In the genomic region with DNA sequence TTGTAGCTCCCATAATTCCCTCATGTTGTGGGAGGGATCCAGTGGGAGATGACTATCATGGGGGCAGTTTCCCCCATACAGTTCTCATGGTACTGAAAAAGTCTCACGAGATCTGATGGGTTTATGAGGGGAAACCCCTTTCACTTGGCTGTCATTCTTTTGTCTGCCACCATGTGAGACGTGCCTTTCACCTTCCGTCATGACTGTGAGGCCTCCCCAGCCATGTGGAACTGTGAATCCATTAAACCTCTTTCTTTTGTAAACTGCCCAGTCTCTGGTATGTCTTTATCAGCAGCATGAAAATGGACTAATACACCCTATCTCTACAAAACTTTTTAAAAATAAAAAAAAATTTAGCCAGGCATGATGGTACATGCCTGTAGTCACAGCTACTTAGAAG, we compare ENCODE assay signal across 21 cellular contexts. TPM values are rescaled to one million over a fixed set of nuclear protein-coding genes. Genes with fewer than 3 reads are reported as not detected.
DNase-seq lines count a peak whose midpoint lies in the region; ATAC-seq, FAIRE-seq and TF ChIP-seq lines count a peak whose summit lies in the region.
"Had no signal": no experiment of that assay in that cellular context is flagged by ENCODE, and none has a peak within 500 bp of the region (broad histone marks: within the 10 kb centered on the region; RNA-seq: fewer than 3 reads in every experiment).

No MANE protein-coding gene starts in this region.

- BruUV-seq in K562 (replicated peaks; lab: Mats Ljungman, UMichigan), result no TSS peak

- H3K4me1 ChIP-seq in K562 (replicated peaks in 1 of 2; ENCODE audit: control insufficient read depth in 2 of 2, insufficient read depth in 2 of 2, low read length in 2 of 2) (peaks cover 0 to 6% of the 10 kb centered on the region in 2 experiments; a peak in 3 of 5 replicates), kidney (ENCODE audit: control insufficient read depth in 1 of 2, insufficient read depth in 1 of 2, low read depth in 1 of 2, low read length in 2 of 2) (no peaks in the 10 kb centered on the region)
- H3K4me1 ChIP-seq: Caco-2 had no signal

- no peak overlapping the region for H3K4me3 Mint-ChIP-seq in activated CD4-positive, alpha-beta T cell treated with anti-CD3 and anti-CD28 coated beads for 36 hours
- H3K4me3 Mint-ChIP-seq in activated CD4-positive, alpha-beta T cell treated with anti-CD3 and anti-CD28 coated beads, Interleukin-2, amount 10 ng/mL, durations not matched to agents 7 days and 5 days, result no peak overlapping the region
- no peak overlapping the region for H3K4me3 Mint-ChIP-seq in activated naive CD4-positive, alpha-beta T cell treated with anti-CD3 and anti-CD28 coated beads for 36 hours
- no peak overlapping the region for H3K4me3 Mint-ChIP-seq in activated naive CD4-positive, alpha-beta T cell treated with anti-CD3 and anti-CD28 coated beads, Interleukin-2, amount 10 ng/mL, durations not matched to agents 7 days and 5 days
- H3K4me3 Mint-ChIP-seq: B cell; CD4-positive, CD25-positive, alpha-beta regulatory T cell; CD8-positive, alpha-beta T cell; GM23338; H9 had no signal

- no peak for TF ChIP-seq RAD21 in K562 (CRISPR knock-in tag; conservative IDR thresholded peaks at IDR 0.05 in 1 of 2, IDR thresholded peaks at IDR 0.05 in 1 of 2)

- no peaks in the 10 kb centered on the region for H3K79me2 ChIP-seq in K562 (ENCODE audit: control insufficient read depth, insufficient read depth, low read length)

- no peaks in the 10 kb centered on the region for H3K36me3 Mint-ChIP-seq in activated CD4-positive, alpha-beta T cell treated with anti-CD3 and anti-CD28 coated beads for 36 hours (ENCODE audit: low read depth)
- no peaks in the 10 kb centered on the region for H3K36me3 Mint-ChIP-seq in activated CD4-positive, alpha-beta T cell treated with anti-CD3 and anti-CD28 coated beads, Interleukin-2, amount 10 ng/mL, durations not matched to agents 7 days and 5 days (ENCODE audit: low read depth)
- H3K36me3 Mint-ChIP-seq in activated naive CD4-positive, alpha-beta T cell treated with anti-CD3 and anti-CD28 coated beads for 36 hours (ENCODE audit: low read depth), result no peaks in the 10 kb centered on the region
- H3K36me3 Mint-ChIP-seq in activated naive CD4-positive, alpha-beta T cell treated with anti-CD3 and anti-CD28 coated beads, Interleukin-2, amount 10 ng/mL, durations not matched to agents 7 days and 5 days, result no peaks in the 10 kb centered on the region
- H3K36me3 Mint-ChIP-seq: CD4-positive, CD25-positive, alpha-beta regulatory T cell; CD8-positive, alpha-beta T cell had no signal

- H3K4me3 ChIP-seq in K562, result no peak overlapping the region
- no peak overlapping the region for H3K4me3 ChIP-seq in kidney (ENCODE audit: low read length in 2 of 2)
- H3K4me3 ChIP-seq: BLaER1, GM23338 had no signal

- TF ChIP-seq POLR2A in K562 (conservative IDR thresholded peaks at IDR 0.05), result no peak

- no peak for TF ChIP-seq EP300 in K562 (IDR thresholded peaks at IDR 0.05; ENCODE audit: low read length)

- peaks cover 10 to 44% of the 10 kb centered on the region in 2 experiments; a peak in 4 of 5 replicates for H3K27me3 ChIP-seq in K562 (ENCODE audit: control insufficient read depth in 2 of 2, insufficient read depth in 2 of 2, low read length in 2 of 2)

- 21% methylated on average over 3 of the region's 3 CpGs for WGBS in K562 (ENCODE audit: insufficient coverage, low coverage, missing lambda C conversion rate)

- H3K9me1 ChIP-seq in K562 (ENCODE audit: control insufficient read depth, insufficient read depth, low read length), result peaks cover 3% of the 10 kb centered on the region

- ATAC-seq in activated CD4-positive, alpha-beta T cell treated with anti-CD3 and anti-CD28 coated beads for 36 hours, result peak; percentile 31
- ATAC-seq in K562, result no peak
- ATAC-seq: CD8-positive, alpha-beta T cell; GM23338 had no signal

- no peak overlapping the region for H3K4me2 ChIP-seq in K562 (ENCODE audit: insufficient read depth, low read length)
- H3K4me2 ChIP-seq: GM23338 had no signal

- no peaks in the 10 kb centered on the region for H4K20me1 ChIP-seq in K562 (replicated peaks; ENCODE audit: control insufficient read depth, insufficient read depth, low read length)
- H4K20me1 ChIP-seq: BLaER1 had no signal

- H3K27ac Mint-ChIP-seq in activated CD4-positive, alpha-beta T cell treated with anti-CD3 and anti-CD28 coated beads for 36 hours, result no peak overlapping the region
- no peak overlapping the region for H3K27ac Mint-ChIP-seq in activated CD4-positive, alpha-beta T cell treated with anti-CD3 and anti-CD28 coated beads, Interleukin-2, amount 10 ng/mL, durations not matched to agents 7 days and 5 days
- no peak overlapping the region for H3K27ac Mint-ChIP-seq in activated naive CD4-positive, alpha-beta T cell treated with anti-CD3 and anti-CD28 coated beads for 36 hours
- no peak overlapping the region for H3K27ac Mint-ChIP-seq in activated naive CD4-positive, alpha-beta T cell treated with anti-CD3 and anti-CD28 coated beads, Interleukin-2, amount 10 ng/mL, durations not matched to agents 7 days and 5 days
- H3K27ac Mint-ChIP-seq: B cell; CD4-positive, CD25-positive, alpha-beta regulatory T cell; CD8-positive, alpha-beta T cell; GM23338; H9 had no signal

- no peak for TF ChIP-seq CTCF in K562 (IDR thresholded peaks at IDR 0.05 in 2 of 3, conservative IDR thresholded peaks at IDR 0.05 in 1 of 3; ENCODE audit: insufficient read depth in 2 of 3, low read depth in 1 of 3, low read length in 3 of 3)
- no peak for TF ChIP-seq CTCF in GM13977 (IDR thresholded peaks at IDR 0.05; ENCODE audit: extremely low read depth, insufficient read depth, missing control alignments)
- TF ChIP-seq CTCF in kidney (IDR thresholded peaks at IDR 0.05; ENCODE audit: borderline replicate concordance, extremely low read depth, insufficient read depth), result no peak

- H3K9me3 Mint-ChIP-seq in activated CD4-positive, alpha-beta T cell treated with anti-CD3 and anti-CD28 coated beads for 36 hours (ENCODE audit: low read depth), result no peaks in the 10 kb centered on the region
- H3K9me3 Mint-ChIP-seq in activated CD4-positive, alpha-beta T cell treated with anti-CD3 and anti-CD28 coated beads, Interleukin-2, amount 10 ng/mL, durations not matched to agents 7 days and 5 days, result no peaks in the 10 kb centered on the region
- H3K9me3 Mint-ChIP-seq in activated naive CD4-positive, alpha-beta T cell treated with anti-CD3 and anti-CD28 coated beads for 36 hours, result no peaks in the 10 kb centered on the region
- no peaks in the 10 kb centered on the region for H3K9me3 Mint-ChIP-seq in activated naive CD4-positive, alpha-beta T cell treated with anti-CD3 and anti-CD28 coated beads, Interleukin-2, amount 10 ng/mL, durations not matched to agents 7 days and 5 days
- H3K9me3 Mint-ChIP-seq: CD8-positive, alpha-beta T cell; GM23338; H9 had no signal

- peaks cover 15% of the 10 kb centered on the region for H3K27me3 Mint-ChIP-seq in activated CD4-positive, alpha-beta T cell treated with anti-CD3 and anti-CD28 coated beads for 36 hours
- peaks cover 29% of the 10 kb centered on the region for H3K27me3 Mint-ChIP-seq in activated CD4-positive, alpha-beta T cell treated with anti-CD3 and anti-CD28 coated beads, Interleukin-2, amount 10 ng/mL, durations not matched to agents 7 days and 5 days
- peaks cover 16% of the 10 kb centered on the region for H3K27me3 Mint-ChIP-seq in activated naive CD4-positive, alpha-beta T cell treated with anti-CD3 and anti-CD28 coated beads for 36 hours (ENCODE audit: low read depth)
- peaks cover 55% of the 10 kb centered on the region for H3K27me3 Mint-ChIP-seq in activated naive CD4-positive, alpha-beta T cell treated with anti-CD3 and anti-CD28 coated beads, Interleukin-2, amount 10 ng/mL, durations not matched to agents 7 days and 5 days

- H2AFZ ChIP-seq in K562 (ENCODE audit: low read depth, low read length), result no peak overlapping the region
- H2AFZ ChIP-seq: GM23338 had no signal

- CTCF ChIA-PET in activated CD4-positive, alpha-beta T cell treated with anti-CD3 and anti-CD28 coated beads for 36 hours (lab: Charles Lee), result interaction anchor here (1.3 to 1.5 kb wide), 2 partner anchors 11 to 63 kb away, joined by 3 read pairs; no protein-coding TSS in a partner anchor
- CTCF ChIA-PET in activated CD4-positive, alpha-beta T cell treated with anti-CD3 and anti-CD28 coated beads, Interleukin-2, amount 10 ng/mL, durations not matched to agents 7 days and 5 days (lab: Charles Lee), result interaction anchor here (0.8 to 1.6 kb wide), 6 partner anchors 9 to 253 kb away, joined by 3 to 4 read pairs (median 3); partner anchors contain the start of gene ACLY
- CTCF ChIA-PET in activated naive CD4-positive, alpha-beta T cell treated with anti-CD3 and anti-CD28 coated beads for 36 hours (lab: Charles Lee), result interaction anchor here (0.9 to 1.5 kb wide), 3 partner anchors 11 to 93 kb away, joined by 3 to 8 read pairs (median 5); no protein-coding TSS in a partner anchor
- CTCF ChIA-PET in activated naive CD4-positive, alpha-beta T cell treated with anti-CD3 and anti-CD28 coated beads, Interleukin-2, amount 10 ng/mL, durations not matched to agents 7 days and 5 days (lab: Charles Lee), result no interaction called here
- CTCF ChIA-PET in K562 (lab: Yijun Ruan, JAX; ENCODE audit: low intra/inter-chr PET ratio), result no interaction called here

- intact Hi-C loops in activated CD4-positive, alpha-beta T cell treated with anti-CD3 and anti-CD28 coated beads for 36 hours (cut with DNase I, micrococcal nuclease), result no loop called here
- intact Hi-C loops in activated naive CD4-positive, alpha-beta T cell treated with anti-CD3 and anti-CD28 coated beads for 36 hours (cut with micrococcal nuclease), result no loop called here
- intact Hi-C loops in K562 (cut with micrococcal nuclease), result no loop called here
- intact Hi-C loops in kidney (cut with DNase I), result no loop called here

- in situ Hi-C loops in K562 (cut with MboI), result no loop called here
- in situ Hi-C loops in GM13977 (cut with MboI; ENCODE audit: low pct_unique_long_range_greater_than_20kb, low sequenced_read_pairs, unreplicated experiment), result no loop called here

- DNase-seq in activated CD4-positive, alpha-beta T cell treated with anti-CD3 and anti-CD28 coated beads for 36 hours, result no peak
- DNase-seq in activated CD4-positive, alpha-beta T cell treated with anti-CD3 and anti-CD28 coated beads, Interleukin-2, amount 10 ng/mL, durations not matched to agents 7 days and 5 days, result no peak
- DNase-seq in activated naive CD4-positive, alpha-beta T cell treated with anti-CD3 and anti-CD28 coated beads for 36 hours, result peak; percentile 24
- no peak for DNase-seq in activated naive CD4-positive, alpha-beta T cell treated with anti-CD3 and anti-CD28 coated beads, Interleukin-2, amount 10 ng/mL, durations not matched to agents 7 days and 5 days
- no peak for DNase-seq in K562 (ENCODE audit: extremely low read depth in 1 of 4, low spot score in 3 of 4)
- no peak for DNase-seq in GM13977 (ENCODE audit: low spot score)
- no peak for DNase-seq in kidney
- DNase-seq: Caco-2; CD4-positive, CD25-positive, alpha-beta regulatory T cell; CD8-positive, alpha-beta T cell; DND-41; H9 had no signal

- H3K9me3 ChIP-seq in K562 (replicated peaks; ENCODE audit: control insufficient read depth, insufficient read depth, low read depth, low read length) (no peaks in the 10 kb centered on the region), kidney (ENCODE audit: control insufficient read depth in 1 of 2, low read length in 2 of 2) (no peaks in the 10 kb centered on the region)
- H3K9me3 ChIP-seq: BLaER1, Caco-2 had no signal

- H3K9ac ChIP-seq in K562 (ENCODE audit: insufficient read depth in 1 of 2, low read depth in 2 of 2, low read length in 2 of 2) (no peak overlapping the region), kidney (ENCODE audit: low read length in 2 of 2) (no peak overlapping the region)
- H3K9ac ChIP-seq: BLaER1 had no signal

- H3K27ac ChIP-seq in K562 (ENCODE audit: extremely low read depth, low read depth, low read length) (no peak overlapping the region), kidney (ENCODE audit: low read depth in 2 of 2, low read length in 2 of 2) (no peak overlapping the region)
- H3K27ac ChIP-seq: 22Rv1, BLaER1, C4-2B had no signal

- H3K36me3 ChIP-seq in K562 (ENCODE audit: control insufficient read depth, insufficient read depth, low read length) (no peaks in the 10 kb centered on the region), kidney (ENCODE audit: control insufficient read depth in 1 of 2, insufficient read depth in 2 of 2, low read length in 2 of 2) (no peaks in the 10 kb centered on the region)
- H3K36me3 ChIP-seq: BLaER1 had no signal

- POLR2A ChIA-PET in activated CD4-positive, alpha-beta T cell treated with anti-CD3 and anti-CD28 coated beads for 36 hours (lab: Charles Lee), result no interaction called here
- POLR2A ChIA-PET in activated CD4-positive, alpha-beta T cell treated with anti-CD3 and anti-CD28 coated beads, Interleukin-2, amount 10 ng/mL, durations not matched to agents 7 days and 5 days (lab: Charles Lee), result no interaction called here
- POLR2A ChIA-PET in K562 (lab: Yijun Ruan, JAX), result interaction anchor here (1.0 to 1.7 kb wide), 2 partner anchors 30 to 36 kb away, joined by 4 read pairs; partner anchors contain the start of gene NKIRAS2

- H3K4me1 Mint-ChIP-seq in activated CD4-positive, alpha-beta T cell treated with anti-CD3 and anti-CD28 coated beads for 36 hours, result peaks cover 3% of the 10 kb centered on the region
- peaks cover 5% of the 10 kb centered on the region for H3K4me1 Mint-ChIP-seq in activated CD4-positive, alpha-beta T cell treated with anti-CD3 and anti-CD28 coated beads, Interleukin-2, amount 10 ng/mL, durations not matched to agents 7 days and 5 days
- peaks cover 3% of the 10 kb centered on the region for H3K4me1 Mint-ChIP-seq in activated naive CD4-positive, alpha-beta T cell treated with anti-CD3 and anti-CD28 coated beads for 36 hours (ENCODE audit: low read depth)
- peaks cover 5% of the 10 kb centered on the region for H3K4me1 Mint-ChIP-seq in activated naive CD4-positive, alpha-beta T cell treated with anti-CD3 and anti-CD28 coated beads, Interleukin-2, amount 10 ng/mL, durations not matched to agents 7 days and 5 days
- H3K4me1 Mint-ChIP-seq: B cell had no signal

- FAIRE-seq in K562 (lab: Jason Lieb, UNC), result no peak
- no peak for FAIRE-seq in kidney (lab: Jason Lieb, UNC)
- FAIRE-seq: A204.1, G401.6, GM18507 had no signal

RNA-seq across cellular contexts. Expression of gene C17orf113, which starts 6.2 kb away (rescaled TPM):
- total RNA-seq in activated CD4-positive, alpha-beta T cell treated with anti-CD3 and anti-CD28 coated beads for 36 hours, result under 1 TPM; 0.19 to 0.32 TPM
- under 1 TPM in 1 of 2 experiments, not detected in 1; 0.04 TPM for total RNA-seq in activated CD4-positive, alpha-beta T cell treated with anti-CD3 and anti-CD28 coated beads, Interleukin-2, amount 10 ng/mL, durations not matched to agents 7 days and 5 days
- under 1 TPM; 0.20 to 0.31 TPM for total RNA-seq in activated naive CD4-positive, alpha-beta T cell treated with anti-CD3 and anti-CD28 coated beads for 36 hours
- total RNA-seq in K562 (2011; cell fraction: chromatin; rRNA removed; ENCODE audit: low replicate concordance), result 0.88 and 2.5 TPM in 2 replicates
- 1.8 and 2.0 TPM in 2 replicates for total RNA-seq in K562 (2011; cell fraction: nucleolus; rRNA removed)
- total RNA-seq in K562 (2011; cell fraction: nucleoplasm; rRNA removed), result 0.95 and 1.2 TPM in 2 replicates
- 0.78 and 0.86 TPM in 2 replicates for total RNA-seq in K562 (2014; rRNA removed)
- 0.22 and 0.29 TPM in 2 replicates for total RNA-seq in K562 (2014; rRNA removed; fragmentation: Illumina TruSeq; extraction: Trizol)
- total RNA-seq in K562 (2015; rRNA removed; fragmentation: Illumina TruSeq; extraction: Trizol), result 0.29 and 0.34 TPM in 2 replicates
- total RNA-seq in K562 (2021), result 1.1 and 1.2 TPM in 2 replicates
- 0.49 and 0.55 TPM in 2 replicates for polyA plus RNA-seq in K562 (2011; rRNA removed)
- polyA plus RNA-seq in K562 (2011; cell fraction: cytosol; rRNA removed), result 0.56 and 0.91 TPM in 2 replicates
- polyA plus RNA-seq in K562 (2011; cell fraction: nucleus; rRNA removed), result 0.65 and 1.1 TPM in 2 replicates
- polyA plus RNA-seq in K562 (2012), result 0.86 and 1.8 TPM in 2 replicates
- 0.31 and 0.61 TPM in 2 replicates for polyA plus RNA-seq in K562 (2014; fragmentation: Illumina TruSeq; extraction: Trizol)
- under 1 TPM; 0.10 to 0.17 TPM for polyA plus RNA-seq in K562 (2014; fragmentation: Nextera tagmentation; extraction: Ambion mirVana)
- 0.38 and 0.71 TPM in 2 replicates for polyA plus RNA-seq in K562 (2014; rRNA removed)
- 0.09 and 0.35 TPM in 2 replicates for polyA minus RNA-seq in K562 (2011; rRNA and poly(A)+ RNA removed)
- 0.64 and 0.67 TPM in 2 replicates for polyA minus RNA-seq in K562 (2011; cell fraction: cytosol; rRNA and poly(A)+ RNA removed)
- polyA minus RNA-seq in K562 (2011; cell fraction: nucleus; rRNA and poly(A)+ RNA removed), result 0.22 and 0.27 TPM in 2 replicates
- 3.8 TPM for total RNA-seq in kidney
- 1.1 TPM for polyA plus RNA-seq in kidney (ENCODE audit: insufficient read depth, low read depth, low replicate concordance)

RNA-seq across cellular contexts. Expression of gene NKIRAS2, which starts 36.7 kb away (rescaled TPM):
- 10 to 100 TPM; 16.3 to 17.2 TPM for total RNA-seq in activated CD4-positive, alpha-beta T cell treated with anti-CD3 and anti-CD28 coated beads for 36 hours
- 10 to 100 TPM; 23.3 to 25.5 TPM for total RNA-seq in activated CD4-positive, alpha-beta T cell treated with anti-CD3 and anti-CD28 coated beads, Interleukin-2, amount 10 ng/mL, durations not matched to agents 7 days and 5 days
- 10 to 100 TPM; 12.4 to 13.2 TPM for total RNA-seq in activated naive CD4-positive, alpha-beta T cell treated with anti-CD3 and anti-CD28 coated beads for 36 hours
- 17.2 and 40.4 TPM in 2 replicates for total RNA-seq in K562 (2011; cell fraction: chromatin; rRNA removed; ENCODE audit: low replicate concordance)
- total RNA-seq in K562 (2011; cell fraction: nucleolus; rRNA removed), result 28.6 and 34.4 TPM in 2 replicates
- total RNA-seq in K562 (2011; cell fraction: nucleoplasm; rRNA removed), result 33.1 and 41.8 TPM in 2 replicates
- 64.6 and 66.9 TPM in 2 replicates for total RNA-seq in K562 (2014; rRNA removed)
- 17.9 and 18.7 TPM in 2 replicates for total RNA-seq in K562 (2014; rRNA removed; fragmentation: Illumina TruSeq; extraction: Trizol)
- total RNA-seq in K562 (2015; rRNA removed; fragmentation: Illumina TruSeq; extraction: Trizol), result 22.1 and 23.1 TPM in 2 replicates
- total RNA-seq in K562 (2021), result 37.8 and 45.5 TPM in 2 replicates
- 29.8 and 36.2 TPM in 2 replicates for polyA plus RNA-seq in K562 (2011; rRNA removed)
- polyA plus RNA-seq in K562 (2011; cell fraction: cytosol; rRNA removed), result 39.9 and 51.1 TPM in 2 replicates
- polyA plus RNA-seq in K562 (2011; cell fraction: nucleus; rRNA removed), result 23.3 and 30.8 TPM in 2 replicates
- polyA plus RNA-seq in K562 (2012), result 35.4 and 103 TPM in 2 replicates
- 60.7 and 65.5 TPM in 2 replicates for polyA plus RNA-seq in K562 (2014; fragmentation: Illumina TruSeq; extraction: Trizol)
- 10 to 100 TPM; 10.1 to 14.6 TPM for polyA plus RNA-seq in K562 (2014; fragmentation: Nextera tagmentation; extraction: Ambion mirVana)
- 58.7 and 68.6 TPM in 2 replicates for polyA plus RNA-seq in K562 (2014; rRNA removed)
- 18.3 and 23.9 TPM in 2 replicates for polyA minus RNA-seq in K562 (2011; rRNA and poly(A)+ RNA removed)
- 18.9 and 19.3 TPM in 2 replicates for polyA minus RNA-seq in K562 (2011; cell fraction: cytosol; rRNA and poly(A)+ RNA removed)
- 10.6 and 14.3 TPM in 2 replicates for polyA minus RNA-seq in K562 (2011; cell fraction: nucleus; rRNA and poly(A)+ RNA removed)
- total RNA-seq in kidney, result 26.8 TPM
- 21.2 TPM for polyA plus RNA-seq in kidney (ENCODE audit: insufficient read depth, low read depth, low replicate concordance)

RNA-seq across cellular contexts. Expression of gene DNAJC7, which starts 39.4 kb away (rescaled TPM):
- 10 to 100 TPM; 86.6 to 94.8 TPM for total RNA-seq in activated CD4-positive, alpha-beta T cell treated with anti-CD3 and anti-CD28 coated beads for 36 hours
- 10 to 100 TPM; 93.3 to 94.8 TPM for total RNA-seq in activated CD4-positive, alpha-beta T cell treated with anti-CD3 and anti-CD28 coated beads, Interleukin-2, amount 10 ng/mL, durations not matched to agents 7 days and 5 days
- 10 to 100 TPM; 74.5 to 76.3 TPM for total RNA-seq in activated naive CD4-positive, alpha-beta T cell treated with anti-CD3 and anti-CD28 coated beads for 36 hours
- total RNA-seq in K562 (2011; cell fraction: chromatin; rRNA removed; ENCODE audit: low replicate concordance), result 180 and 244 TPM in 2 replicates
- total RNA-seq in K562 (2011; cell fraction: nucleolus; rRNA removed), result 111 and 117 TPM in 2 replicates
- total RNA-seq in K562 (2011; cell fraction: nucleoplasm; rRNA removed), result 168 and 236 TPM in 2 replicates
- total RNA-seq in K562 (2014; rRNA removed), result 145 and 157 TPM in 2 replicates
- 262 and 288 TPM in 2 replicates for total RNA-seq in K562 (2014; rRNA removed; fragmentation: Illumina TruSeq; extraction: Trizol)
- total RNA-seq in K562 (2015; rRNA removed; fragmentation: Illumina TruSeq; extraction: Trizol), result 191 and 206 TPM in 2 replicates
- total RNA-seq in K562 (2021), result 149 and 153 TPM in 2 replicates
- 75.6 and 120 TPM in 2 replicates for polyA plus RNA-seq in K562 (2011; rRNA removed)
- 29.9 and 31.1 TPM in 2 replicates for polyA plus RNA-seq in K562 (2011; cell fraction: cytosol; rRNA removed)
- 49.5 and 50.7 TPM in 2 replicates for polyA plus RNA-seq in K562 (2011; cell fraction: nucleus; rRNA removed)
- 172 and 176 TPM in 2 replicates for polyA plus RNA-seq in K562 (2012)
- polyA plus RNA-seq in K562 (2014; fragmentation: Illumina TruSeq; extraction: Trizol), result 206 and 239 TPM in 2 replicates
- 10 to 100 TPM; 85.8 to 94.3 TPM for polyA plus RNA-seq in K562 (2014; fragmentation: Nextera tagmentation; extraction: Ambion mirVana)
- 148 and 173 TPM in 2 replicates for polyA plus RNA-seq in K562 (2014; rRNA removed)
- polyA minus RNA-seq in K562 (2011; rRNA and poly(A)+ RNA removed), result 82.6 and 112 TPM in 2 replicates
- polyA minus RNA-seq in K562 (2011; cell fraction: cytosol; rRNA and poly(A)+ RNA removed), result 46.2 and 60.0 TPM in 2 replicates
- 49.0 and 75.2 TPM in 2 replicates for polyA minus RNA-seq in K562 (2011; cell fraction: nucleus; rRNA and poly(A)+ RNA removed)
- 88.1 TPM for total RNA-seq in kidney
- polyA plus RNA-seq in kidney (ENCODE audit: insufficient read depth, low read depth, low replicate concordance), result 141 TPM

RNA-seq across cellular contexts. Expression of gene ZNF385C, which starts 41.6 kb away (rescaled TPM):
- under 1 TPM; 0.23 to 0.30 TPM for total RNA-seq in activated CD4-positive, alpha-beta T cell treated with anti-CD3 and anti-CD28 coated beads for 36 hours
- not detected for total RNA-seq in activated CD4-positive, alpha-beta T cell treated with anti-CD3 and anti-CD28 coated beads, Interleukin-2, amount 10 ng/mL, durations not matched to agents 7 days and 5 days
- total RNA-seq in activated naive CD4-positive, alpha-beta T cell treated with anti-CD3 and anti-CD28 coated beads for 36 hours, result under 1 TPM; 0.36 to 0.77 TPM
- total RNA-seq in K562 (2011; cell fraction: chromatin; rRNA removed; ENCODE audit: low replicate concordance), result 0.44 and 0.86 TPM in 2 replicates
- total RNA-seq in K562 (2011; cell fraction: nucleolus; rRNA removed), result 0.79 and 0.83 TPM in 2 replicates
- 0.73 and 1.5 TPM in 2 replicates for total RNA-seq in K562 (2011; cell fraction: nucleoplasm; rRNA removed)
- total RNA-seq in K562 (2014; rRNA removed), result 0.20 TPM in 1 of 2 replicates, not detected in the other
- 0.16 and 0.25 TPM in 2 replicates for total RNA-seq in K562 (2014; rRNA removed; fragmentation: Illumina TruSeq; extraction: Trizol)
- total RNA-seq in K562 (2015; rRNA removed; fragmentation: Illumina TruSeq; extraction: Trizol), result 0.08 and 0.11 TPM in 2 replicates
- 0.22 and 0.34 TPM in 2 replicates for total RNA-seq in K562 (2021)
- polyA plus RNA-seq in K562 (2011; rRNA removed), result 0.35 and 0.42 TPM in 2 replicates
- polyA plus RNA-seq in K562 (2011; cell fraction: cytosol; rRNA removed), result 0.48 and 0.63 TPM in 2 replicates
- polyA plus RNA-seq in K562 (2011; cell fraction: nucleus; rRNA removed), result 0.80 and 0.84 TPM in 2 replicates
- polyA plus RNA-seq in K562 (2012), result 0.25 and 1.9 TPM in 2 replicates
- 0.28 and 0.29 TPM in 2 replicates for polyA plus RNA-seq in K562 (2014; fragmentation: Illumina TruSeq; extraction: Trizol)
- under 1 TPM; 0.03 to 0.04 TPM for polyA plus RNA-seq in K562 (2014; fragmentation: Nextera tagmentation; extraction: Ambion mirVana)
- 0.15 and 0.74 TPM in 2 replicates for polyA plus RNA-seq in K562 (2014; rRNA removed)
- polyA minus RNA-seq in K562 (2011; rRNA and poly(A)+ RNA removed), result 0.11 and 0.18 TPM in 2 replicates
- not detected in 2 replicates for polyA minus RNA-seq in K562 (2011; cell fraction: cytosol; rRNA and poly(A)+ RNA removed)
- not detected in 2 replicates for polyA minus RNA-seq in K562 (2011; cell fraction: nucleus; rRNA and poly(A)+ RNA removed)
- total RNA-seq in kidney, result 1.2 TPM
- 1.1 TPM for polyA plus RNA-seq in kidney (ENCODE audit: insufficient read depth, low read depth, low replicate concordance)
- total RNA-seq: CD4-positive, CD25-positive, alpha-beta regulatory T cell had no signal
- polyA plus RNA-seq: AG04450 had no signal

RNA-seq across cellular contexts. Expression of gene DHX58, which starts 55.9 kb away (rescaled TPM):
- total RNA-seq in activated CD4-positive, alpha-beta T cell treated with anti-CD3 and anti-CD28 coated beads for 36 hours, result 10 to 100 TPM; 23.8 to 31.1 TPM
- 10 to 100 TPM; 52.4 to 54.3 TPM for total RNA-seq in activated CD4-positive, alpha-beta T cell treated with anti-CD3 and anti-CD28 coated beads, Interleukin-2, amount 10 ng/mL, durations not matched to agents 7 days and 5 days
- total RNA-seq in activated naive CD4-positive, alpha-beta T cell treated with anti-CD3 and anti-CD28 coated beads for 36 hours, result 10 to 100 TPM; 44.4 to 46.3 TPM
- 6.6 and 9.3 TPM in 2 replicates for total RNA-seq in K562 (2011; cell fraction: chromatin; rRNA removed; ENCODE audit: low replicate concordance)
- total RNA-seq in K562 (2011; cell fraction: nucleolus; rRNA removed), result 4.5 and 5.7 TPM in 2 replicates
- total RNA-seq in K562 (2011; cell fraction: nucleoplasm; rRNA removed), result 5.0 and 5.1 TPM in 2 replicates
- total RNA-seq in K562 (2014; rRNA removed) (1.5 and 3.0 TPM in 2 replicates), K562 (2014; rRNA removed; fragmentation: Illumina TruSeq; extraction: Trizol) (0.51 and 0.76 TPM in 2 replicates), K562 (2015; rRNA removed; fragmentation: Illumina TruSeq; extraction: Trizol) (1.1 and 1.2 TPM in 2 replicates), K562 (2021) (1.7 and 2.3 TPM in 2 replicates), kidney (27.5 TPM)
- polyA plus RNA-seq in K562 (2011; rRNA removed) (1.6 and 3.5 TPM in 2 replicates), K562 (2014; fragmentation: Illumina TruSeq; extraction: Trizol) (1.4 TPM in 2 replicates), K562 (2014; fragmentation: Nextera tagmentation; extraction: Ambion mirVana) (under 1 TPM; 0.15 to 0.25 TPM), K562 (2014; rRNA removed) (1.9 and 2.4 TPM in 2 replicates), kidney (ENCODE audit: insufficient read depth, low read depth, low replicate concordance) (22.1 TPM)
- 3.9 and 5.4 TPM in 2 replicates for polyA plus RNA-seq in K562 (2011; cell fraction: cytosol; rRNA removed)
- polyA plus RNA-seq in K562 (2011; cell fraction: nucleus; rRNA removed), result 7.8 and 12.8 TPM in 2 replicates
- 1.5 and 4.2 TPM in 2 replicates for polyA plus RNA-seq in K562 (2012)
- 0.84 and 1.1 TPM in 2 replicates for polyA minus RNA-seq in K562 (2011; rRNA and poly(A)+ RNA removed)
- 1.7 and 2.9 TPM in 2 replicates for polyA minus RNA-seq in K562 (2011; cell fraction: cytosol; rRNA and poly(A)+ RNA removed)
- 1.9 and 4.2 TPM in 2 replicates for polyA minus RNA-seq in K562 (2011; cell fraction: nucleus; rRNA and poly(A)+ RNA removed)

Comparison
In these comparisons a context has a peak if more than half of its experiments do, and no peak if none do; other contexts are left out.
1. CTCF ChIA-PET loops: an anchor here in activated CD4-positive, alpha-beta T cell treated with anti-CD3 and anti-CD28 coated beads for 36 hours (1.3 to 1.5 kb wide), activated CD4-positive, alpha-beta T cell treated with anti-CD3 and anti-CD28 coated beads, Interleukin-2, amount 10 ng/mL, durations not matched to agents 7 days and 5 days (0.8 to 1.6 kb wide) and activated naive CD4-positive, alpha-beta T cell treated with anti-CD3 and anti-CD28 coated beads for 36 hours (0.9 to 1.5 kb wide); none called in activated naive CD4-positive, alpha-beta T cell treated with anti-CD3 and anti-CD28 coated beads, Interleukin-2, amount 10 ng/mL, durations not matched to agents 7 days and 5 days and K562.